Comparison of ENCODE assay signal across 20 cellular contexts in genomic region chr1:10105484-10105883, GRCh38.
DNase-seq lines count a peak whose midpoint lies in the region; ATAC-seq, FAIRE-seq and TF ChIP-seq lines count a peak whose summit lies in the region.
"Had no signal": no experiment of that assay in that cellular context is flagged by ENCODE, and none has a peak within 500 bp of the region (broad histone marks: within the 10 kb centered on the region; RNA-seq: fewer than 3 reads in every experiment).

No MANE protein-coding gene starts in this region.

- H3K27ac ChIP-seq in cardiac muscle cell: peak overlapping the region; percentile 52
- H3K27ac ChIP-seq: neural progenitor cell, SK-N-MC, testis had no signal

- no peak for ATAC-seq in GM19023 (IDR thresholded peaks at IDR 0.05; ENCODE audit: unreplicated experiment)
- no peak for ATAC-seq in T-cell (replicated peaks in 1 of 4)
- ATAC-seq: activated T-helper 17 cell treated with anti-CD3 and anti-CD28 coated beads, Interleukin-2, amount 50 U/mL, for 72 hours had no signal

- no peaks in the 10 kb centered on the region for H3K4me1 Mint-ChIP-seq in T-cell
- H3K4me1 Mint-ChIP-seq: activated naive CD8-positive, alpha-beta T cell treated with anti-CD3 and anti-CD28 coated beads, Interleukin-2, amount 10 ng/mL, durations not matched to agents 7 days and 5 days; activated T-helper 17 cell treated with anti-CD3 and anti-CD28 coated beads, Interleukin-2, amount 50 U/mL, for 72 hours had no signal

- no peaks in the 10 kb centered on the region for H3K27me3 Mint-ChIP-seq in T-cell
- H3K27me3 Mint-ChIP-seq: activated naive CD8-positive, alpha-beta T cell treated with anti-CD3 and anti-CD28 coated beads, Interleukin-2, amount 10 ng/mL, durations not matched to agents 7 days and 5 days; activated T-helper 17 cell treated with anti-CD3 and anti-CD28 coated beads, Interleukin-2, amount 50 U/mL, for 72 hours; CD4-positive, alpha-beta T cell had no signal

- TF ChIP-seq CTCF in bronchial epithelial cell (IDR thresholded peaks at IDR 0.05; ENCODE audit: insufficient read depth, low read length, severe bottlenecking) (no peak), cardiac muscle cell (IDR thresholded peaks at IDR 0.05; ENCODE audit: low read depth, low read length) (no peak)

- POLR2A ChIA-PET in T-cell (lab: Charles Lee): no interaction called here

- in situ Hi-C loops in G401 (cut with HindIII; ENCODE audit: low sequenced_read_pairs): loop anchor here (5.0 kb wide), 1 partner anchor 33 kb away; no protein-coding TSS in a partner anchor

- no peaks in the 10 kb centered on the region for H3K9me3 ChIP-seq in cardiac muscle cell (ENCODE audit: low read depth)
- H3K9me3 ChIP-seq: testis had no signal

- H3K4me3 ChIP-seq in bronchial epithelial cell (ENCODE audit: low read depth, low read length) (no peak overlapping the region), cardiac muscle cell (no peak overlapping the region)
- H3K4me3 ChIP-seq: neural progenitor cell, SK-N-MC, testis had no signal

- no peaks in the 10 kb centered on the region for H3K9me3 Mint-ChIP-seq in T-cell
- H3K9me3 Mint-ChIP-seq: activated naive CD8-positive, alpha-beta T cell treated with anti-CD3 and anti-CD28 coated beads, Interleukin-2, amount 10 ng/mL, durations not matched to agents 7 days and 5 days; activated T-helper 17 cell treated with anti-CD3 and anti-CD28 coated beads, Interleukin-2, amount 50 U/mL, for 72 hours; CD4-positive, alpha-beta T cell; H9; mesothelial cell of epicardium; neural progenitor cell had no signal

- peaks cover 18% of the 10 kb centered on the region for H3K4me1 ChIP-seq in cardiac muscle cell (ENCODE audit: low read depth)
- H3K4me1 ChIP-seq: neural progenitor cell had no signal

- H3K36me3 Mint-ChIP-seq in T-cell: peaks cover 64% of the 10 kb centered on the region

- CTCF ChIA-PET in T-cell (lab: Charles Lee): no interaction called here

- H3K4me3 Mint-ChIP-seq in T-cell: no peak overlapping the region
- H3K4me3 Mint-ChIP-seq: activated naive CD8-positive, alpha-beta T cell treated with anti-CD3 and anti-CD28 coated beads, Interleukin-2, amount 10 ng/mL, durations not matched to agents 7 days and 5 days; activated T-helper 17 cell treated with anti-CD3 and anti-CD28 coated beads, Interleukin-2, amount 50 U/mL, for 72 hours; CD4-positive, alpha-beta T cell; H9; mesothelial cell of epicardium; neural progenitor cell had no signal

- H3K36me3 ChIP-seq in bronchial epithelial cell (ENCODE audit: control insufficient read depth, insufficient read depth, low read length): peaks cover 1% of the 10 kb centered on the region
- peaks cover 36% of the 10 kb centered on the region for H3K36me3 ChIP-seq in cardiac muscle cell

- no peak overlapping the region for H3K27ac Mint-ChIP-seq in T-cell
- H3K27ac Mint-ChIP-seq: activated naive CD8-positive, alpha-beta T cell treated with anti-CD3 and anti-CD28 coated beads, Interleukin-2, amount 10 ng/mL, durations not matched to agents 7 days and 5 days; activated T-helper 17 cell treated with anti-CD3 and anti-CD28 coated beads, Interleukin-2, amount 50 U/mL, for 72 hours; CD4-positive, alpha-beta T cell; neural progenitor cell had no signal

- DNase-seq in G401 (ENCODE audit: low spot score): peak; percentile 64
- peak; percentile 16 for DNase-seq in bronchial epithelial cell (ENCODE audit: low read depth)
- peak in 1 of 2 donors; percentile 5 for DNase-seq in cardiac muscle cell (ENCODE audit: low read depth in 1 of 2, low spot score in 1 of 2)
- peak; percentile 76 for DNase-seq in pons (ENCODE audit: low spot score)
- DNase-seq in T-cell: no peak
- no peak for DNase-seq in middle frontal gyrus (ENCODE audit: extremely low spot score, low spot score)
- no peak for DNase-seq in effector CD8-positive, alpha-beta T cell (lab: John Stamatoyannopoulos, UW)
- DNase-seq: activated naive CD8-positive, alpha-beta T cell treated with anti-CD3 and anti-CD28 coated beads, Interleukin-2, amount 10 ng/mL, durations not matched to agents 7 days and 5 days; CD4-positive, alpha-beta T cell; H9; kidney; NCI-H1436 treated with DMSO at 0.1 percent for 48 hours; stimulated activated CD8-positive, alpha-beta memory T cell treated with anti-CD3 and anti-CD28 coated beads, Interleukin-4, amount 100 ng/mL, for 48 hours; testis had no signal

- no peaks in the 10 kb centered on the region for H3K27me3 ChIP-seq in bronchial epithelial cell (ENCODE audit: control insufficient read depth, insufficient read depth, low read length)
- H3K27me3 ChIP-seq in cardiac muscle cell: no peaks in the 10 kb centered on the region
- H3K27me3 ChIP-seq: neural progenitor cell, testis had no signal

- no peak for FAIRE-seq in bronchial epithelial cell (lab: Jason Lieb, UNC)
- FAIRE-seq: kidney, RCC 7860 had no signal

Comparison
In these comparisons a context has a peak if more than half of its experiments do, and no peak if none do; other contexts are left out.
1. DNase-seq: peak in G401 (single experiment), bronchial epithelial cell (single experiment) and pons (single experiment); none in T-cell (0 of 34), middle frontal gyrus (single experiment) and effector CD8-positive, alpha-beta T cell (single experiment).